ENCODE assay signal across 18 cellular contexts in genomic region chr11:45593992-45594391, GRCh38.
DNase-seq lines count a peak whose midpoint lies in the region; ATAC-seq and TF ChIP-seq lines count a peak whose summit lies in the region.
"Had no signal": no experiment of that assay in that cellular context is flagged by ENCODE, and none has a peak within 500 bp of the region (broad histone marks: within the 10 kb centered on the region; RNA-seq: fewer than 3 reads in every experiment).

No MANE protein-coding gene starts in this region.

- peaks cover 37% of the 10 kb centered on the region for H3K27me3 ChIP-seq in PC-3 (ENCODE audit: low read length)
- H3K27me3 ChIP-seq: BLaER1 treated with 17β-estradiol and CSF1 and Interleukin-3, amounts not matched to agents 10 nM and 100 nM had no signal

- no peaks in the 10 kb centered on the region for H3K36me3 ChIP-seq in PC-3 (ENCODE audit: low read depth, low read length)
- H3K36me3 ChIP-seq: BLaER1 treated with 17β-estradiol and CSF1 and Interleukin-3, amounts not matched to agents 10 nM and 100 nM had no signal

- CTCF ChIA-PET in PC-3 (lab: Charles Lee), result no interaction called here

- H3K4me3 ChIP-seq in PC-3 (ENCODE audit: low read length), result no peak overlapping the region
- no peak overlapping the region for H3K4me3 ChIP-seq in fibroblast of mammary gland (ENCODE audit: control insufficient read depth, low read depth, low read length)
- H3K4me3 ChIP-seq: BLaER1 treated with 17β-estradiol and CSF1 and Interleukin-3, amounts not matched to agents 10 nM and 100 nM; hepatocyte had no signal

- no peak overlapping the region for H3K4me2 ChIP-seq in PC-3 (ENCODE audit: low read length)
- H3K4me2 ChIP-seq: BLaER1 treated with 17β-estradiol and CSF1 and Interleukin-3, amounts not matched to agents 10 nM and 100 nM; hepatocyte had no signal

- no peaks in the 10 kb centered on the region for H3K9me3 ChIP-seq in PC-3 (ENCODE audit: low read length)
- H3K9me3 ChIP-seq: BLaER1 treated with 17β-estradiol and CSF1 and Interleukin-3, amounts not matched to agents 10 nM and 100 nM had no signal

- no peak for ATAC-seq in PC-3
- ATAC-seq: activated CD4-positive, CD25-positive, alpha-beta regulatory T cell treated with anti-CD3 and anti-CD28 coated beads, Interleukin-2, amount 50 U/mL, for 24 hours; activated CD8-positive, alpha-beta memory T cell treated with anti-CD3 and anti-CD28 coated beads, Interleukin-2, amount 10 ng/mL, durations not matched to agents 7 days and 5 days had no signal

- H3K4me1 ChIP-seq in PC-3 (ENCODE audit: insufficient read depth, low read length), result no peaks in the 10 kb centered on the region
- H3K4me1 ChIP-seq: BLaER1 treated with 17β-estradiol and CSF1 and Interleukin-3, amounts not matched to agents 10 nM and 100 nM had no signal

- no peaks in the 10 kb centered on the region for H3K9me2 ChIP-seq in PC-3 (replicated peaks; ENCODE audit: low read length)

- no TSS peak for BruUV-seq in PC-3 (replicated peaks; lab: Mats Ljungman, UMichigan)

- H3K9ac ChIP-seq in PC-3 (ENCODE audit: low read length), result no peak overlapping the region
- H3K9ac ChIP-seq: BLaER1 treated with 17β-estradiol and CSF1 and Interleukin-3, amounts not matched to agents 10 nM and 100 nM had no signal

- TF ChIP-seq CTCF in PC-3 (conservative IDR thresholded peaks at IDR 0.05; ENCODE audit: low read depth, low read length), result no peak
- TF ChIP-seq CTCF in fibroblast of mammary gland (conservative IDR thresholded peaks at IDR 0.05; ENCODE audit: control insufficient read depth, insufficient read depth, low read depth, low read length), result no peak

- no peaks in the 10 kb centered on the region for H4K20me1 ChIP-seq in PC-3 (ENCODE audit: low read length)
- H4K20me1 ChIP-seq: BLaER1 treated with 17β-estradiol and CSF1 and Interleukin-3, amounts not matched to agents 10 nM and 100 nM had no signal

- no peaks in the 10 kb centered on the region for H3F3A ChIP-seq in PC-3 (ENCODE audit: low read length, unreplicated experiment)

- no peak overlapping the region for H2AFZ ChIP-seq in PC-3 (ENCODE audit: low read length)
- H2AFZ ChIP-seq: hepatocyte had no signal

- no peak overlapping the region for H3K27ac ChIP-seq in PC-3 (ENCODE audit: low read length)
- H3K27ac ChIP-seq: BLaER1 treated with 17β-estradiol and CSF1 and Interleukin-3, amounts not matched to agents 10 nM and 100 nM; hepatocyte had no signal

- POLR2A ChIA-PET in PC-3 (lab: Charles Lee; ENCODE audit: unreplicated experiment), result no interaction called here

- DNase-seq in ELR (ENCODE audit: low read depth), result peak; percentile 7
- DNase-seq in HT1080 (ENCODE audit: low read depth), result peak; percentile 56
- DNase-seq in PC-3, result peak; percentile 2
- peak; percentile 12 for DNase-seq in fibroblast of mammary gland (ENCODE audit: low read depth)
- DNase-seq in NCI-H2227 (lab: John Stamatoyannopoulos, UW; ENCODE audit: unreplicated experiment), result no peak
- no peak for DNase-seq in NCI-H2227 treated with DMSO at 0.1 percent for 48 hours (lab: John Stamatoyannopoulos, UW)
- no peak for DNase-seq in NCI-H1092 (lab: John Stamatoyannopoulos, UW)
- DNase-seq: activated CD8-positive, alpha-beta memory T cell treated with anti-CD3 and anti-CD28 coated beads, Interleukin-2, amount 10 ng/mL, durations not matched to agents 7 days and 5 days; activated gamma-delta T cell treated with Interleukin-2 at 50 U/mL for 16 hours; cerebellar nuclear complex; NCI-H1092 treated with DMSO at 0.1 percent for 48 hours; NCI-H345; SHP77; stimulated activated naive CD4-positive, alpha-beta T cell treated with Interleukin-2 at 50 U/mL for 16 hours; trophoblast cell had no signal

- H3K79me2 ChIP-seq in PC-3 (ENCODE audit: low read length), result no peaks in the 10 kb centered on the region
- H3K79me2 ChIP-seq: hepatocyte had no signal

- intact Hi-C loops in PC-3 (cut with micrococcal nuclease), result no loop called here

Comparison
In these comparisons a context has a peak if more than half of its experiments do, and no peak if none do; other contexts are left out.
1. DNase-seq: peak in ELR (single experiment), HT1080 (single experiment), PC-3 (single experiment) and fibroblast of mammary gland (single experiment); none in NCI-H2227 (single experiment), NCI-H2227 treated with DMSO at 0.1 percent for 48 hours (single experiment) and NCI-H1092 (single experiment).